ENCODE assay signal across 13 cellular contexts in genomic region chr2:14427982-14428567, GRCh38.
DNase-seq lines count a peak whose midpoint lies in the region; ATAC-seq and TF ChIP-seq lines count a peak whose summit lies in the region.
"Had no signal": no experiment of that assay in that cellular context is flagged by ENCODE, and none has a peak within 500 bp of the region (broad histone marks: within the 10 kb centered on the region; RNA-seq: fewer than 3 reads in every experiment).

No MANE protein-coding gene starts in this region.

- no peak overlapping the region for H3K4me3 ChIP-seq in A673 (ENCODE audit: low read depth, low read length, poor library complexity, severe bottlenecking)
- no peak overlapping the region for H3K4me3 ChIP-seq in CD8-positive, alpha-beta memory T cell (ENCODE audit: low read length)

- H3K27me3 Mint-ChIP-seq in HFFc6 (ENCODE audit: insufficient read depth), result no peaks in the 10 kb centered on the region
- H3K27me3 Mint-ChIP-seq in CD8-positive, alpha-beta memory T cell, result no peaks in the 10 kb centered on the region
- H3K27me3 Mint-ChIP-seq: CD4-positive, alpha-beta T cell; effector memory CD8-positive, alpha-beta T cell had no signal

- H3K27me3 ChIP-seq in A673 (replicated peaks; ENCODE audit: insufficient read depth, low read depth, low read length, poor library complexity), result no peaks in the 10 kb centered on the region
- no peaks in the 10 kb centered on the region for H3K27me3 ChIP-seq in CD8-positive, alpha-beta memory T cell (ENCODE audit: insufficient read depth, low read length, poor library complexity, severe bottlenecking)

- TF ChIP-seq CTCF in A673 (conservative IDR thresholded peaks at IDR 0.05; ENCODE audit: low read depth, low read length) (0 out of 2 replicates have a peak, but pooled peaks have one; percentile 8), HFFc6 (IDR thresholded peaks at IDR 0.05) (peak; percentile 63)

- no peak overlapping the region for H3K4me3 Mint-ChIP-seq in HFFc6
- H3K4me3 Mint-ChIP-seq in CD8-positive, alpha-beta memory T cell, result no peak overlapping the region
- H3K4me3 Mint-ChIP-seq: CD4-positive, alpha-beta T cell; effector memory CD8-positive, alpha-beta T cell had no signal

- POLR2A ChIA-PET in A673 (lab: Charles Lee; ENCODE audit: low non-redundant PET), result interaction anchor here (0.6 kb wide), 1 partner anchor 65 kb away, joined by 4 read pairs; no protein-coding TSS in a partner anchor
- POLR2A ChIA-PET in CD8-positive, alpha-beta memory T cell (lab: Charles Lee), result no interaction called here

- no peaks in the 10 kb centered on the region for H3K36me3 ChIP-seq in A673 (ENCODE audit: insufficient read depth, low read length, poor library complexity, severe bottlenecking)
- H3K36me3 ChIP-seq in CD8-positive, alpha-beta memory T cell (ENCODE audit: insufficient read depth, low read length), result no peaks in the 10 kb centered on the region

- no peaks in the 10 kb centered on the region for H3K4me1 ChIP-seq in A673 (ENCODE audit: insufficient read depth, low read length, poor library complexity, severe bottlenecking)
- H3K4me1 ChIP-seq in CD8-positive, alpha-beta memory T cell (ENCODE audit: insufficient read depth, low read length), result no peaks in the 10 kb centered on the region
- H3K4me1 ChIP-seq: parathyroid adenoma had no signal

- no peak for DNase-seq in A673 (ENCODE audit: low spot score)
- peak; percentile 82 for DNase-seq in HFFc6
- peak; percentile 90 for DNase-seq in astrocyte of the hippocampus (ENCODE audit: low read depth, low spot score)
- peak; percentile 32 for DNase-seq in inferior parietal cortex (ENCODE audit: extremely low spot score)
- no peak for DNase-seq in NCI-H82 (lab: John Stamatoyannopoulos, UW)
- no peak for DNase-seq in NCI-H226
- no peak for DNase-seq in CD8-positive, alpha-beta memory T cell
- DNase-seq: activated CD4-positive, CD25-positive, alpha-beta regulatory T cell treated with anti-CD3 and anti-CD28 coated beads, Interleukin-2, amount 50 U/mL, for 72 hours; activated gamma-delta T cell; CD4-positive, alpha-beta T cell; effector memory CD8-positive, alpha-beta T cell had no signal

- no peak for ATAC-seq in GM19467 (IDR thresholded peaks at IDR 0.05; ENCODE audit: unreplicated experiment)
- ATAC-seq: effector memory CD8-positive, alpha-beta T cell had no signal

- BruUV-seq in A673 (replicated peaks; lab: Mats Ljungman, UMichigan), result no TSS peak

- no peaks in the 10 kb centered on the region for H3K9me3 ChIP-seq in A673 (ENCODE audit: low read depth, low read length, poor library complexity, severe bottlenecking)
- no peaks in the 10 kb centered on the region for H3K9me3 ChIP-seq in CD8-positive, alpha-beta memory T cell (ENCODE audit: low read length)

- no peak overlapping the region for H3K27ac ChIP-seq in A673 (ENCODE audit: low read depth, low read length, poor library complexity, severe bottlenecking)
- H3K27ac ChIP-seq in CD8-positive, alpha-beta memory T cell (ENCODE audit: low read depth, low read length), result no peak overlapping the region
- H3K27ac ChIP-seq: parathyroid adenoma had no signal

- intact Hi-C loops in A673 (cut with micrococcal nuclease; ENCODE audit: unreplicated experiment), result no loop called here

- no peaks in the 10 kb centered on the region for H3K36me3 Mint-ChIP-seq in HFFc6 (ENCODE audit: low read depth)
- no peaks in the 10 kb centered on the region for H3K36me3 Mint-ChIP-seq in CD8-positive, alpha-beta memory T cell

- CTCF ChIA-PET in A673 (lab: Charles Lee), result no interaction called here
- CTCF ChIA-PET in CD8-positive, alpha-beta memory T cell (lab: Charles Lee), result no interaction called here

- peaks cover 31% of the 10 kb centered on the region for H3K4me1 Mint-ChIP-seq in HFFc6 (ENCODE audit: low read depth)
- no peaks in the 10 kb centered on the region for H3K4me1 Mint-ChIP-seq in CD8-positive, alpha-beta memory T cell

- H3K9me3 Mint-ChIP-seq in HFFc6, result no peaks in the 10 kb centered on the region
- peaks cover 2 to 17% (median 9%) of the 10 kb centered on the region in 5 donors for H3K9me3 Mint-ChIP-seq in CD8-positive, alpha-beta memory T cell

- no peak overlapping the region for H3K27ac Mint-ChIP-seq in HFFc6
- H3K27ac Mint-ChIP-seq in CD8-positive, alpha-beta memory T cell, result no peak overlapping the region
- H3K27ac Mint-ChIP-seq: CD4-positive, alpha-beta T cell; effector memory CD8-positive, alpha-beta T cell had no signal

Comparison
In these comparisons a context has a peak if more than half of its experiments do, and no peak if none do; other contexts are left out.
1. DNase-seq: peak in HFFc6 (single experiment), astrocyte of the hippocampus (single experiment) and inferior parietal cortex (single experiment); none in A673 (single experiment), NCI-H82 (single experiment), NCI-H226 (single experiment) and CD8-positive, alpha-beta memory T cell (0 of 5).